Comparison of ENCODE assay signal across 20 cellular contexts in the genomic region with DNA sequence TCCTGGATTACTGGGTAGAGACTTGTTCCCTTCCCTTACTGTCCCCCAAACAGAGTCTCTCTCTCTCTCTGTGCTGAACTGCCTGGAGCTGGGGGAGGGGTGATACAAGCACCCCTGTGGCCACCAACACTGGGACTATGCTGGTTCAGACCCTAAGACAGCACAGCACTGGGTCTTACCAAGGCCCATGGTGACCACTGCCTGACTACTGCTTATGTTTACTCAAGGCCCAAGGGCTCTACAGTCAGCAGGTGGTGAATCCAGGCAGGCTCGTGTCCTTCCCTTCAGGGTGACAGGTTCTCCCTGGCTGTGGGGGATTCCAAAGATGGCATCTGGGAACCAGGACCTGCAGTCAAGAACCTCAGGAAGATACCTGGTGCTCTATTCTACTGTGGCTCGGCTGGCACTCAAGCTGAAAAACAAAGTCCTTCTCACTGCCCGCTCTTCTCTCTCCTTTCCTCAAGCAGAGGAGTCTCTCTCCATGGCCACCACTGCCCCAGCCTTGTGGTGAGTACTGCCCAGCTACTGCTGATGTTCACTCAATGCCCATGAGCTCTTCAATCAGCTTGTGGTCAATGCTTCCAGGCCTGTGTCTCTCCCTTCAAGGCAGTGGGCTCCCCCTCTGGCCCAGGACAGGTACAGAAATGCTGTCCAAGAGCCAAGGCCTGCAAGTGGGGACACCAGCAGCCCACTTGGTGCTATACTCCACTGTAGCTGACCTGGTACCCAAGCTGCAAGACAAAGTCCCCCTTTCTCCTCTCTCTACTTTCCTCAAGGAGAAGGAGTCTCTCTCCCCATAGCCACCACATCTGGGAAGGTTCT. TPM values are rescaled to one million over a fixed set of nuclear protein-coding genes. Genes with fewer than 3 reads are reported as not detected.
"Had no signal": no experiment of that assay in that cellular context is flagged by ENCODE, and none has a peak within 500 bp of the region (broad histone marks: within the 10 kb centered on the region; RNA-seq: fewer than 3 reads in every experiment).

No MANE protein-coding gene starts in this region.

- H3K27ac ChIP-seq: body of pancreas, gastroesophageal sphincter, heart right ventricle, psoas muscle, spleen, thoracic aorta had no signal

- H3K4me1 ChIP-seq: body of pancreas, gastroesophageal sphincter, heart right ventricle, psoas muscle, spleen had no signal

- H3K36me3 ChIP-seq: gastroesophageal sphincter, heart right ventricle, spleen, thoracic aorta had no signal

- DNase-seq: activated CD4-positive, alpha-beta T cell treated with anti-CD3 and anti-CD28 coated beads for 48 hours; activated CD8-positive, alpha-beta memory T cell treated with anti-CD3 and anti-CD28 coated beads, Interleukin-2, amount 50 U/mL, for 4 hours; activated CD8-positive, alpha-beta T cell treated with anti-CD3 and anti-CD28 coated beads for 36 hours; activated naive CD8-positive, alpha-beta T cell treated with anti-CD3 and anti-CD28 coated beads for 36 hours; activated T-cell treated with anti-CD3 and anti-CD28 coated beads, Interleukin-2, amount 50 U/mL, for 72 hours; amygdala; body of pancreas; dermis blood vessel endothelial cell; heart right ventricle; left colon; occipital lobe; psoas muscle; spleen; stimulated activated CD4-positive, alpha-beta T cell treated with anti-CD3 and anti-CD28 coated beads, Interleukin-1b, Interleukin-23, amount 100 ng/mL, for 48 hours; T-helper 2 cell had no signal

- H3K9me3 ChIP-seq: body of pancreas had no signal

- H3K4me3 ChIP-seq: body of pancreas, gastroesophageal sphincter, heart right ventricle, psoas muscle, spleen, thoracic aorta had no signal

- ATAC-seq: activated CD8-positive, alpha-beta T cell treated with anti-CD3 and anti-CD28 coated beads for 36 hours; activated T-cell treated with anti-CD3 and anti-CD28 coated beads, Interleukin-2, amount 50 U/mL, for 72 hours; body of pancreas; gastroesophageal sphincter; heart right ventricle; left colon; natural killer cell treated with Interleukin-12 subunit alpha and Interleukin-12 subunit beta and Interleukin-15 and Interleukin-18, amount 100 ng/mL, for 72 hours; psoas muscle; sciatic nerve; WTC11 had no signal

- H3K27me3 ChIP-seq: body of pancreas had no signal

RNA-seq across cellular contexts. Expression of a gene that starts 41.8 kb away (rescaled TPM):
- total RNA-seq: activated CD8-positive, alpha-beta T cell treated with anti-CD3 and anti-CD28 coated beads for 36 hours; activated naive CD8-positive, alpha-beta T cell treated with anti-CD3 and anti-CD28 coated beads for 36 hours had no signal
